8 cellular contexts compared by ENCODE assay signal in genomic region chr20:62792940-62793756, GRCh38. TPM values are rescaled to one million over a fixed set of nuclear protein-coding genes. Genes with fewer than 3 reads are reported as not detected.
DNase-seq lines count a peak whose midpoint lies in the region; ATAC-seq and TF ChIP-seq lines count a peak whose summit lies in the region.

No MANE protein-coding gene starts in this region.

- DNase-seq in activated naive CD4-positive, alpha-beta T cell treated with anti-CD3 and anti-CD28 coated beads for 36 hours: no peak
- no peak for DNase-seq in activated naive CD4-positive, alpha-beta T cell treated with anti-CD3 and anti-CD28 coated beads, Interleukin-2, amount 50 U/mL, for 72 hours (ENCODE audit: low spot score in 2 of 2)
- DNase-seq in activated T-helper 2 cell treated with anti-CD3 and anti-CD28 coated beads, Interferon-gamma antibody, Interleukin-2, Interleukin-4, amounts not matched to agents 10 μg/mL and 5 μg/mL and 100 μg/mL, durations not matched to agents 14 hours and 24 hours and 36 hours (ENCODE audit: low spot score): no peak
- DNase-seq in type B pancreatic cell (ENCODE audit: extremely low spot score, unreplicated experiment) (no peak), EL (no peak)

- H3K27me3 ChIP-seq in mucosa of rectum (ENCODE audit: control insufficient read depth in 2 of 2, insufficient read depth in 2 of 2, low read length in 2 of 2): no peaks in the 10 kb centered on the region

- H3K4me3 ChIP-seq in mucosa of rectum (ENCODE audit: low read length in 2 of 2): peak overlapping the region; percentile 61 to 64

- H3K27me3 Mint-ChIP-seq in activated naive CD4-positive, alpha-beta T cell treated with anti-CD3 and anti-CD28 coated beads for 36 hours (ENCODE audit: low read depth): no peaks in the 10 kb centered on the region
- no peaks in the 10 kb centered on the region for H3K27me3 Mint-ChIP-seq in activated T-helper 2 cell treated with anti-CD3 and anti-CD28 coated beads, Interferon-gamma antibody, Interleukin-2, Interleukin-4, amounts not matched to agents 10 μg/mL and 5 μg/mL and 100 μg/mL, durations not matched to agents 14 hours and 24 hours and 36 hours (ENCODE audit: low read depth)
- H3K27me3 Mint-ChIP-seq in type B pancreatic cell: peaks cover 5% of the 10 kb centered on the region

- peak overlapping the region; percentile 51 for H3K4me3 Mint-ChIP-seq in activated naive CD4-positive, alpha-beta T cell treated with anti-CD3 and anti-CD28 coated beads for 36 hours
- H3K4me3 Mint-ChIP-seq in activated T-helper 2 cell treated with anti-CD3 and anti-CD28 coated beads, Interferon-gamma antibody, Interleukin-2, Interleukin-4, amounts not matched to agents 10 μg/mL and 5 μg/mL and 100 μg/mL, durations not matched to agents 14 hours and 24 hours and 36 hours (ENCODE audit: low read depth): peak overlapping the region; percentile 45
- H3K4me3 Mint-ChIP-seq in type B pancreatic cell: peak overlapping the region; percentile 52

- CTCF ChIA-PET in activated naive CD4-positive, alpha-beta T cell treated with anti-CD3 and anti-CD28 coated beads for 36 hours (lab: Charles Lee): interaction anchor here (0.9 to 5.0 kb wide), 10 partner anchors 12 to 383 kb away, joined by 3 to 25 read pairs (median 4); no protein-coding TSS in a partner anchor

- intact Hi-C loops in activated naive CD4-positive, alpha-beta T cell treated with anti-CD3 and anti-CD28 coated beads for 36 hours (cut with micrococcal nuclease): loop anchor here (5.0 kb wide), 1 partner anchor 71 kb away; no protein-coding TSS in a partner anchor
- intact Hi-C loops in activated T-helper 2 cell treated with anti-CD3 and anti-CD28 coated beads, Interferon-gamma antibody, Interleukin-2, Interleukin-4, amounts not matched to agents 10 μg/mL and 5 μg/mL and 100 μg/mL, durations not matched to agents 14 hours and 24 hours and 36 hours (cut with micrococcal nuclease): loop anchor here (5.0 kb wide), 3 partner anchors 171 to 491 kb away; partner anchors contain the start of genes ADRM1 and CABLES2

- no peaks in the 10 kb centered on the region for H3K9me3 Mint-ChIP-seq in activated naive CD4-positive, alpha-beta T cell treated with anti-CD3 and anti-CD28 coated beads for 36 hours
- no peaks in the 10 kb centered on the region for H3K9me3 Mint-ChIP-seq in activated naive CD4-positive, alpha-beta T cell treated with anti-CD3 and anti-CD28 coated beads, Interleukin-2, amount 50 U/mL, for 72 hours
- H3K9me3 Mint-ChIP-seq in activated T-helper 2 cell treated with anti-CD3 and anti-CD28 coated beads, Interferon-gamma antibody, Interleukin-2, Interleukin-4, amounts not matched to agents 10 μg/mL and 5 μg/mL and 100 μg/mL, durations not matched to agents 14 hours and 24 hours and 36 hours: no peaks in the 10 kb centered on the region
- H3K9me3 Mint-ChIP-seq in type B pancreatic cell: no peaks in the 10 kb centered on the region

- H3K27ac ChIP-seq in mucosa of rectum (ENCODE audit: low read depth in 2 of 2, low read length in 2 of 2): peak overlapping the region; percentile 88 to 94

- H3K9me3 ChIP-seq in mucosa of rectum (ENCODE audit: control insufficient read depth in 2 of 2, low read length in 2 of 2): no peaks in the 10 kb centered on the region

- peak overlapping the region; percentile 70 to 74 for H3K9ac ChIP-seq in mucosa of rectum (ENCODE audit: low read depth in 1 of 2, low read length in 2 of 2)

- H3K4me1 Mint-ChIP-seq in activated naive CD4-positive, alpha-beta T cell treated with anti-CD3 and anti-CD28 coated beads for 36 hours (ENCODE audit: low read depth): peaks cover 25% of the 10 kb centered on the region
- peaks cover 28% of the 10 kb centered on the region for H3K4me1 Mint-ChIP-seq in activated T-helper 2 cell treated with anti-CD3 and anti-CD28 coated beads, Interferon-gamma antibody, Interleukin-2, Interleukin-4, amounts not matched to agents 10 μg/mL and 5 μg/mL and 100 μg/mL, durations not matched to agents 14 hours and 24 hours and 36 hours (ENCODE audit: low read depth)
- H3K4me1 Mint-ChIP-seq in type B pancreatic cell (ENCODE audit: unreplicated experiment): peaks cover 18% of the 10 kb centered on the region

- peak overlapping the region; percentile 56 for H3K27ac Mint-ChIP-seq in activated naive CD4-positive, alpha-beta T cell treated with anti-CD3 and anti-CD28 coated beads for 36 hours
- peak overlapping the region in 1 of 2 donors; percentile 91 for H3K27ac Mint-ChIP-seq in activated naive CD4-positive, alpha-beta T cell treated with anti-CD3 and anti-CD28 coated beads, Interleukin-2, amount 50 U/mL, for 72 hours
- H3K27ac Mint-ChIP-seq in activated T-helper 2 cell treated with anti-CD3 and anti-CD28 coated beads, Interferon-gamma antibody, Interleukin-2, Interleukin-4, amounts not matched to agents 10 μg/mL and 5 μg/mL and 100 μg/mL, durations not matched to agents 14 hours and 24 hours and 36 hours: peak overlapping the region; percentile 78
- H3K27ac Mint-ChIP-seq in type B pancreatic cell: no peak overlapping the region

- H3K36me3 Mint-ChIP-seq in activated naive CD4-positive, alpha-beta T cell treated with anti-CD3 and anti-CD28 coated beads for 36 hours (ENCODE audit: low read depth): no peaks in the 10 kb centered on the region
- H3K36me3 Mint-ChIP-seq in activated naive CD4-positive, alpha-beta T cell treated with anti-CD3 and anti-CD28 coated beads, Interleukin-2, amount 50 U/mL, for 72 hours: peaks cover 0 to 6% of the 10 kb centered on the region in 2 donors
- peaks cover 8% of the 10 kb centered on the region for H3K36me3 Mint-ChIP-seq in activated T-helper 2 cell treated with anti-CD3 and anti-CD28 coated beads, Interferon-gamma antibody, Interleukin-2, Interleukin-4, amounts not matched to agents 10 μg/mL and 5 μg/mL and 100 μg/mL, durations not matched to agents 14 hours and 24 hours and 36 hours (ENCODE audit: low read depth)
- H3K36me3 Mint-ChIP-seq in type B pancreatic cell: no peaks in the 10 kb centered on the region

- H3K4me1 ChIP-seq in mucosa of rectum (ENCODE audit: control insufficient read depth in 2 of 2, insufficient read depth in 2 of 2, low read length in 2 of 2): peaks cover 31 to 32% of the 10 kb centered on the region in 2 donors

- no peaks in the 10 kb centered on the region for H3K36me3 ChIP-seq in mucosa of rectum (ENCODE audit: control insufficient read depth in 2 of 2, insufficient read depth in 2 of 2, low read length in 2 of 2)

- TF ChIP-seq CTCF in type B pancreatic cell (conservative IDR thresholded peaks at IDR 0.05): no peak

- ATAC-seq in activated naive CD4-positive, alpha-beta T cell treated with anti-CD3 and anti-CD28 coated beads, Interleukin-2, amount 50 U/mL, for 72 hours: no peak
- no peak for ATAC-seq in HG03095 (IDR thresholded peaks at IDR 0.05; ENCODE audit: unreplicated experiment)
- ATAC-seq in HG03571 (IDR thresholded peaks at IDR 0.05; ENCODE audit: unreplicated experiment): no peak

RNA-seq across cellular contexts. Expression of gene MRGBP, which starts 3.1 kb away (rescaled TPM):
- total RNA-seq in activated naive CD4-positive, alpha-beta T cell treated with anti-CD3 and anti-CD28 coated beads for 36 hours: 1 to 10 TPM; 7.3 to 8.0 TPM
- 10 to 100 TPM; 13.5 to 19.4 TPM for total RNA-seq in activated naive CD4-positive, alpha-beta T cell treated with anti-CD3 and anti-CD28 coated beads, Interleukin-2, amount 50 U/mL, for 72 hours
- 17.9 and 18.2 TPM in 2 replicates for total RNA-seq in activated T-helper 2 cell treated with anti-CD3 and anti-CD28 coated beads, Interferon-gamma antibody, Interleukin-2, Interleukin-4, amounts not matched to agents 10 μg/mL and 5 μg/mL and 100 μg/mL, durations not matched to agents 14 hours and 24 hours and 36 hours
- total RNA-seq in type B pancreatic cell (ENCODE audit: low replicate concordance): 8.4 and 14.6 TPM in 2 replicates

RNA-seq across cellular contexts. Expression of gene OGFR, which starts 11.5 kb away (rescaled TPM):
- total RNA-seq in activated naive CD4-positive, alpha-beta T cell treated with anti-CD3 and anti-CD28 coated beads for 36 hours: 10 to 100 TPM; 23.7 to 24.6 TPM
- total RNA-seq in activated naive CD4-positive, alpha-beta T cell treated with anti-CD3 and anti-CD28 coated beads, Interleukin-2, amount 50 U/mL, for 72 hours: 10 to 100 TPM; 32.9 to 51.6 TPM
- total RNA-seq in activated T-helper 2 cell treated with anti-CD3 and anti-CD28 coated beads, Interferon-gamma antibody, Interleukin-2, Interleukin-4, amounts not matched to agents 10 μg/mL and 5 μg/mL and 100 μg/mL, durations not matched to agents 14 hours and 24 hours and 36 hours: 54.3 and 55.7 TPM in 2 replicates
- total RNA-seq in type B pancreatic cell (ENCODE audit: low replicate concordance): 42.8 and 49.6 TPM in 2 replicates

RNA-seq across cellular contexts. Expression of gene COL9A3, which starts 23.7 kb away (rescaled TPM):
- total RNA-seq in activated naive CD4-positive, alpha-beta T cell treated with anti-CD3 and anti-CD28 coated beads for 36 hours: not detected
- total RNA-seq in activated naive CD4-positive, alpha-beta T cell treated with anti-CD3 and anti-CD28 coated beads, Interleukin-2, amount 50 U/mL, for 72 hours: not detected
- total RNA-seq in activated T-helper 2 cell treated with anti-CD3 and anti-CD28 coated beads, Interferon-gamma antibody, Interleukin-2, Interleukin-4, amounts not matched to agents 10 μg/mL and 5 μg/mL and 100 μg/mL, durations not matched to agents 14 hours and 24 hours and 36 hours: 0.27 and 0.32 TPM in 2 replicates
- total RNA-seq in type B pancreatic cell (ENCODE audit: low replicate concordance): 8.8 and 21.2 TPM in 2 replicates
